Comparison of ENCODE assay signal across 26 cellular contexts in genomic region chr3:87564438-87564837, GRCh38.
DNase-seq lines count a peak whose midpoint lies in the region; ATAC-seq, FAIRE-seq and TF ChIP-seq lines count a peak whose summit lies in the region.
"Had no signal": no experiment of that assay in that cellular context is flagged by ENCODE, and none has a peak within 500 bp of the region (broad histone marks: within the 10 kb centered on the region; RNA-seq: fewer than 3 reads in every experiment).

No MANE protein-coding gene starts in this region.

- H3K9me3 Mint-ChIP-seq in activated CD4-positive, alpha-beta memory T cell treated with anti-CD3 and anti-CD28 coated beads for 36 hours = no peaks in the 10 kb centered on the region
- no peaks in the 10 kb centered on the region for H3K9me3 Mint-ChIP-seq in mesothelial cell of epicardium
- H3K9me3 Mint-ChIP-seq: CD4-positive, alpha-beta memory T cell; CD8-positive, alpha-beta memory T cell had no signal

- no peaks in the 10 kb centered on the region for H3F3A ChIP-seq in neural cell (ENCODE audit: insufficient read depth, low read length, poor library complexity, severe bottlenecking)

- H3K9me3 ChIP-seq in GM12878 (replicated peaks; ENCODE audit: control insufficient read depth, insufficient read depth, low read length) = no peaks in the 10 kb centered on the region
- no peaks in the 10 kb centered on the region for H3K9me3 ChIP-seq in neural cell (ENCODE audit: low read length)
- H3K9me3 ChIP-seq: BE2C, BLaER1 had no signal

- H3K4me3 ChIP-seq in GM12878 (no peak overlapping the region), neural cell (ENCODE audit: low read length) (no peak overlapping the region)
- H3K4me3 ChIP-seq: BLaER1 had no signal

- H4K20me1 ChIP-seq in GM12878 (ENCODE audit: control insufficient read depth, insufficient read depth) (no peaks in the 10 kb centered on the region), neural cell (ENCODE audit: insufficient read depth) (no peaks in the 10 kb centered on the region)
- H4K20me1 ChIP-seq: BLaER1 had no signal

- no peak overlapping the region for H2AFZ ChIP-seq in GM12878 (ENCODE audit: control insufficient read depth, low read depth, low read length)
- H2AFZ ChIP-seq in neural cell (ENCODE audit: low read depth, low read length) = no peak overlapping the region

- RAD21 ChIA-PET in GM12878 (lab: Charles Lee; ENCODE audit: unreplicated experiment) = no interaction called here

- TF ChIP-seq RAD21 in GM12878 (IDR thresholded peaks at IDR 0.05; ENCODE audit: insufficient read depth, low read depth, low read length) = no peak
- TF ChIP-seq RAD21 in neural cell (conservative IDR thresholded peaks at IDR 0.05) = no peak

- no peaks in the 10 kb centered on the region for H3K27me3 Mint-ChIP-seq in activated CD4-positive, alpha-beta memory T cell treated with anti-CD3 and anti-CD28 coated beads for 36 hours
- no peaks in the 10 kb centered on the region for H3K27me3 Mint-ChIP-seq in mesothelial cell of epicardium (ENCODE audit: low read depth)
- H3K27me3 Mint-ChIP-seq: CD4-positive, alpha-beta memory T cell; CD4-positive, CD25-positive, alpha-beta regulatory T cell; CD8-positive, alpha-beta memory T cell had no signal

- ATAC-seq in GM12878 (no peak), GM18867 (IDR thresholded peaks at IDR 0.05; ENCODE audit: unreplicated experiment) (no peak)

- H3K27ac ChIP-seq in GM12878 (ENCODE audit: control insufficient read depth, insufficient read depth) = no peak overlapping the region
- H3K27ac ChIP-seq in neural cell (ENCODE audit: low read length) = no peak overlapping the region
- H3K27ac ChIP-seq: BLaER1 had no signal

- no peaks in the 10 kb centered on the region for H3K27me3 ChIP-seq in GM12878 (replicated peaks in 1 of 2; ENCODE audit: control insufficient read depth in 2 of 2, insufficient read depth in 2 of 2, low read length in 1 of 2)
- H3K27me3 ChIP-seq in neural cell (ENCODE audit: insufficient read depth, low read depth, low read length) = no peaks in the 10 kb centered on the region
- H3K27me3 ChIP-seq: BLaER1 had no signal

- 94% methylated on average over 1 of the region's 1 CpG for WGBS in GM12878 (ENCODE audit: insufficient coverage, insufficient replicate concordance, low lambda C conversion rate, missing lambda C conversion rate)

- POLR2A ChIA-PET in HEK293T (lab: Yijun Ruan, JAX) = interaction anchor here (0.6 kb wide), 1 partner anchor 144 kb away, joined by 3 read pairs; no protein-coding TSS in a partner anchor
- POLR2A ChIA-PET in GM12878 (lab: Charles Lee) = no interaction called here
- POLR2A ChIA-PET in activated CD4-positive, alpha-beta memory T cell treated with anti-CD3 and anti-CD28 coated beads for 36 hours (lab: Charles Lee) = no interaction called here

- no TSS peak for BruUV-seq in GM12878 (replicated peaks; lab: Mats Ljungman, UMichigan)

- H3K4me3 Mint-ChIP-seq in activated CD4-positive, alpha-beta memory T cell treated with anti-CD3 and anti-CD28 coated beads for 36 hours = no peak overlapping the region
- H3K4me3 Mint-ChIP-seq in mesothelial cell of epicardium = no peak overlapping the region
- H3K4me3 Mint-ChIP-seq: CD14-positive monocyte; CD4-positive, alpha-beta memory T cell; CD4-positive, CD25-positive, alpha-beta regulatory T cell; CD8-positive, alpha-beta memory T cell had no signal

- no peak for TF ChIP-seq EP300 in GM12878 (IDR thresholded peaks at IDR 0.05; ENCODE audit: borderline replicate concordance in 1 of 2, control insufficient read depth in 1 of 2, low read depth in 2 of 2, low read length in 2 of 2)
- TF ChIP-seq EP300 in neural cell (conservative IDR thresholded peaks at IDR 0.05; ENCODE audit: poor library complexity, severe bottlenecking) = peak; percentile 18

- no peak for TF ChIP-seq POLR2A in GM12878 (IDR thresholded peaks at IDR 0.05; ENCODE audit: low read depth, low read length)

- H3K79me2 ChIP-seq in GM12878 (ENCODE audit: control insufficient read depth, insufficient read depth, low read length) (no peaks in the 10 kb centered on the region), neural cell (replicated peaks; ENCODE audit: insufficient read depth, low read length) (no peaks in the 10 kb centered on the region)

- no peaks in the 10 kb centered on the region for H3K9me2 ChIP-seq in neural cell (ENCODE audit: insufficient read depth, low read length)

- DNase-seq in HEK293T (ENCODE audit: extremely low spot score) (no peak), OCI-M1 (lab: John Stamatoyannopoulos, UW) (peak; percentile 24), GM12878 (ENCODE audit: low read depth, low spot score) (no peak), mesothelial cell of epicardium (ENCODE audit: low spot score in 2 of 2, unreplicated experiment in 2 of 2) (no peak), NCI-H82 treated with DMSO at 0.1 percent for 48 hours (lab: John Stamatoyannopoulos, UW; ENCODE audit: unreplicated experiment) (no peak)
- no peak for DNase-seq in activated CD4-positive, alpha-beta memory T cell treated with anti-CD3 and anti-CD28 coated beads for 36 hours
- DNase-seq: 8988T; ACHN; BE2C; C1 segment of cervical spinal cord; CD4-positive, alpha-beta memory T cell; CD4-positive, CD25-positive, alpha-beta regulatory T cell; CD8-positive, alpha-beta memory T cell; COR-L47; DMS 273 treated with DMSO at 0.1 percent for 48 hours; DMS153; DMS79; DND-41; EL; GDM1 had no signal

- H3K9ac ChIP-seq in GM12878 (ENCODE audit: control insufficient read depth, insufficient read depth, low read length) (no peak overlapping the region), neural cell (ENCODE audit: low read length) (no peak overlapping the region)
- H3K9ac ChIP-seq: BLaER1 had no signal

- H3K36me3 ChIP-seq in GM12878 (ENCODE audit: control insufficient read depth in 2 of 2, insufficient read depth in 2 of 2, low read length in 1 of 2) (no peaks in the 10 kb centered on the region), neural cell (ENCODE audit: insufficient read depth, low read length) (no peaks in the 10 kb centered on the region)
- H3K36me3 ChIP-seq: BE2C, BLaER1 had no signal

- intact Hi-C loops in GM12878 (cut with micrococcal nuclease; ENCODE audit: unreplicated experiment) = no loop called here
- intact Hi-C loops in activated CD4-positive, alpha-beta memory T cell treated with anti-CD3 and anti-CD28 coated beads for 36 hours (cut with micrococcal nuclease) = no loop called here

- SMC1A ChIA-PET in GM12878 (lab: Charles Lee; ENCODE audit: uncharacterized antibody, unreplicated experiment) = no interaction called here

- H3K36me3 Mint-ChIP-seq in activated CD4-positive, alpha-beta memory T cell treated with anti-CD3 and anti-CD28 coated beads for 36 hours = no peaks in the 10 kb centered on the region
- H3K36me3 Mint-ChIP-seq in mesothelial cell of epicardium = no peaks in the 10 kb centered on the region
- H3K36me3 Mint-ChIP-seq: CD14-positive monocyte; CD4-positive, alpha-beta memory T cell; CD4-positive, CD25-positive, alpha-beta regulatory T cell; CD8-positive, alpha-beta memory T cell had no signal

- in situ Hi-C loops in GM12878 (cut with MboI) = no loop called here

- TF ChIP-seq CTCF in GM12878 (IDR thresholded peaks at IDR 0.05 in 2 of 3, conservative IDR thresholded peaks at IDR 0.05 in 1 of 3; ENCODE audit: control insufficient read depth in 2 of 3, extremely low read depth in 1 of 3, insufficient read depth in 1 of 3, low read depth in 3 of 3, low read length in 3 of 3) (no peak), neural cell (IDR thresholded peaks at IDR 0.05; ENCODE audit: poor library complexity, severe bottlenecking) (no peak), mesothelial cell of epicardium (IDR thresholded peaks at IDR 0.05; ENCODE audit: unreplicated experiment) (no peak)

- no peaks in the 10 kb centered on the region for H3K4me1 ChIP-seq in GM12878 (ENCODE audit: control insufficient read depth, insufficient read depth, low read length)
- H3K4me1 ChIP-seq: BE2C, BLaER1 had no signal

- H3K4me2 ChIP-seq in GM12878 (ENCODE audit: control insufficient read depth, insufficient read depth) (no peak overlapping the region), neural cell (ENCODE audit: low read length) (no peak overlapping the region)
- H3K4me2 ChIP-seq: BLaER1 had no signal

- no peak overlapping the region for H3K27ac Mint-ChIP-seq in activated CD4-positive, alpha-beta memory T cell treated with anti-CD3 and anti-CD28 coated beads for 36 hours
- no peak overlapping the region for H3K27ac Mint-ChIP-seq in mesothelial cell of epicardium
- H3K27ac Mint-ChIP-seq: CD14-positive monocyte; CD4-positive, alpha-beta memory T cell; CD4-positive, CD25-positive, alpha-beta regulatory T cell; CD8-positive, alpha-beta memory T cell had no signal

- no peaks in the 10 kb centered on the region for H3K4me1 Mint-ChIP-seq in activated CD4-positive, alpha-beta memory T cell treated with anti-CD3 and anti-CD28 coated beads for 36 hours (ENCODE audit: low read depth)
- H3K4me1 Mint-ChIP-seq in mesothelial cell of epicardium = no peaks in the 10 kb centered on the region
- H3K4me1 Mint-ChIP-seq: CD14-positive monocyte; CD4-positive, alpha-beta memory T cell; CD4-positive, CD25-positive, alpha-beta regulatory T cell; CD8-positive, alpha-beta memory T cell had no signal

- no peak for FAIRE-seq in GM12878 (lab: Jason Lieb, UNC)
- FAIRE-seq: A204.1, GM12891 had no signal

- CTCF ChIA-PET in HEK293T (lab: Yijun Ruan, JAX) (interaction anchor here (0.6 kb wide), 1 partner anchor 83 kb away, joined by 3 read pairs; no protein-coding TSS in a partner anchor), GM12878 (lab: Yijun Ruan, JAX) (no interaction called here)
- CTCF ChIA-PET in activated CD4-positive, alpha-beta memory T cell treated with anti-CD3 and anti-CD28 coated beads for 36 hours (lab: Charles Lee) = no interaction called here

TF ChIP-seq in HEK293T, 16 proteins besides CTCF, POLR2A, EP300 and RAD21 (continues in another document):
- TF ChIP-seq CTBP1 (IDR thresholded peaks at IDR 0.05; ENCODE audit: borderline replicate concordance) = no peak

TF ChIP-seq in GM12878, 131 proteins besides CTCF, POLR2A, EP300 and RAD21 (continues in another document):
- no peak for TF ChIP-seq HDAC6 (IDR thresholded peaks at IDR 0.05; ENCODE audit: unreplicated experiment)
- no peak for TF ChIP-seq BRCA1 (IDR thresholded peaks at IDR 0.05; ENCODE audit: low read depth, low read length)
